ENCODE assay signal across 8 cellular contexts in the genomic region with DNA sequence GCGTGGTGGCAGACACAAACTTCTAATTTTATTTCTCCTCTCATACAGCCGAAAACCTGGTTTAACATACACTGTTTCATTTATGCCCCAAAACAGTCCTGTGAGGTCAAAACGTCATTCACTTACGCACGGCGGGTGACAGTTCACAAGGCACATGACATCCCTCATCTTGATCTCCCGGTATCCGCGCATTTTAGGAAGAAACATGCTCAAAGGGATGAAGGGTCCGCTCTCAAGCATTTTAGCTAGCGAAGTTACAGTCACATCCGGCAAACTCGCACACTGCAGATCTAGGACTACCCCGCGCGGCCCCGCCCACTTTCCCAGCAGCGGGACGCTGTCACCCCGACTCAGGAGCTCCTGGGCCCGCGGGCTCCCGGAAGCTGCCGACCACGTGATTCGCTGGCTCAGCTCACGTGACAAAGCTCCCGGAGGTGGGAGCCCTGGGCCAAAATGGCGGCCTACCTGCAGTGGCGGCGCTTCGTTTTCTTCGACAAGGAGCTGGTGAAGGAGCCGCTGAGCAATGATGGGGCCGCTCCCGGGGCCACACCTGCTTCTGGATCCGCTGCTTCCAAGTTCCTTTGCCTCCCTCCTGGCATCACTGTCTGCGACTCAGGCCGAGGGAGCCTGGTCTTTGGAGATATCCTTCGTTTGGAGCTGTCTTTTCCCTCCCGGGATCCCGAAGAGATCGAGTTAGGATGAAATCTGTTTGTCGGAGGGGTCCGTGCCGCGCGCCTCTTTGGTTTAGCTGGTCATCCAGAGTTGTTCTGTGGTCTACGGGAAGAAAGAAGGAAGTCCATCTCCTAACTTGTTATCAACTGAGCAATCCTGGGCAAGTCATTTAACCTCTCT. TPM values are rescaled to one million over a fixed set of nuclear protein-coding genes. Genes with fewer than 3 reads are reported as not detected.
A peak's percentile ranks its signal among the peaks of the same experiment; 100 is the strongest.
DNase-seq lines count a peak whose midpoint lies in the region; ATAC-seq, FAIRE-seq and TF ChIP-seq lines count a peak whose summit lies in the region.

A gene (plus strand): TSS at position 448 of the 852 bp plus-strand sequence. CDS start 6 bp downstream, at position 454.

- peak within 1 kb of the TSS; percentile 95 for H3K27ac Mint-ChIP-seq in nephron progenitor cell
- H3K27ac Mint-ChIP-seq in stimulated activated naive CD8-positive, alpha-beta T cell treated with anti-CD3 and anti-CD28 coated beads, Interleukin-15, amount 100 ng/mL, for 72 hours: peak within 1 kb of the TSS; percentile 95 to 96

- no peaks in the 10 kb centered on the region for H3K9me3 ChIP-seq in Loucy (ENCODE audit: insufficient read depth, low read depth, low read length)

- ATAC-seq in stimulated activated naive CD8-positive, alpha-beta T cell treated with anti-CD3 and anti-CD28 coated beads, Interleukin-15, amount 100 ng/mL, for 72 hours: peak; percentile 99

- peak within 1 kb of the TSS; percentile 91 for H2AFZ ChIP-seq in Loucy (ENCODE audit: low read length)

- H3K4me3 Mint-ChIP-seq in nephron progenitor cell: peak within 1 kb of the TSS; percentile 97
- H3K4me3 Mint-ChIP-seq in stimulated activated naive CD8-positive, alpha-beta T cell treated with anti-CD3 and anti-CD28 coated beads, Interleukin-15, amount 100 ng/mL, for 72 hours: peak within 1 kb of the TSS; percentile 91 to 95

- H3K36me3 Mint-ChIP-seq in nephron progenitor cell (ENCODE audit: low read depth): peaks cover 26% of the 10 kb centered on the region

- H3K4me3 ChIP-seq in Loucy (ENCODE audit: low read length, poor library complexity, severe bottlenecking): peak within 1 kb of the TSS; percentile 85
- peak within 1 kb of the TSS; percentile 99 for H3K4me3 ChIP-seq in fibroblast of the aortic adventitia (ENCODE audit: low read depth, low read length)

- no peaks in the 10 kb centered on the region for H3K27me3 ChIP-seq in Loucy (ENCODE audit: insufficient read depth, low read length, poor library complexity, severe bottlenecking)

- FAIRE-seq in H54 (lab: Jason Lieb, UNC): no peak

- H3K4me2 ChIP-seq in Loucy (ENCODE audit: low read depth, low read length, poor library complexity, severe bottlenecking): peak within 1 kb of the TSS; percentile 85

- H3F3A ChIP-seq in Loucy (ENCODE audit: low read depth): no peaks in the 10 kb centered on the region

- DNase-seq in ELF-1 (ENCODE audit: low read depth, low spot score) (peak; percentile 96), H54 (ENCODE audit: insufficient read length, low spot score) (peak; percentile 88), SHP77 treated with DMSO at 0.1 percent for 48 hours (lab: John Stamatoyannopoulos, UW) (peak; percentile 86), fibroblast of the aortic adventitia (ENCODE audit: low read depth) (peak; percentile 95), nephron progenitor cell (peak; percentile 98)
- DNase-seq in activated effector memory CD4-positive, alpha-beta T cell treated with anti-CD3 and anti-CD28 coated beads, Interleukin-2, amount 50 U/mL, for 16 hours: peak; percentile 99
- peak; percentile 94 to 98 for DNase-seq in stimulated activated naive CD8-positive, alpha-beta T cell treated with anti-CD3 and anti-CD28 coated beads, Interleukin-15, amount 100 ng/mL, for 72 hours

- no peaks in the 10 kb centered on the region for H3K27me3 Mint-ChIP-seq in nephron progenitor cell (ENCODE audit: low read depth, poor library complexity)
- H3K27me3 Mint-ChIP-seq in stimulated activated naive CD8-positive, alpha-beta T cell treated with anti-CD3 and anti-CD28 coated beads, Interleukin-15, amount 100 ng/mL, for 72 hours: no peaks in the 10 kb centered on the region

- peaks cover 22% of the 10 kb centered on the region for H3K79me2 ChIP-seq in Loucy (ENCODE audit: insufficient read depth, low read length)

- 0 out of 2 replicates have a peak, but pooled peaks have one; percentile 48 for TF ChIP-seq POLR2A in H54 (IDR thresholded peaks at IDR 0.05; ENCODE audit: low read depth, low read length)

- H3K9me2 ChIP-seq in Loucy (replicated peaks; ENCODE audit: low read depth, low read length): no peaks in the 10 kb centered on the region

- H3K4me1 Mint-ChIP-seq in nephron progenitor cell: peaks cover 24% of the 10 kb centered on the region
- H3K4me1 Mint-ChIP-seq in stimulated activated naive CD8-positive, alpha-beta T cell treated with anti-CD3 and anti-CD28 coated beads, Interleukin-15, amount 100 ng/mL, for 72 hours: peaks cover 40% of the 10 kb centered on the region

- peak within 1 kb of the TSS; percentile 82 for H3K9ac ChIP-seq in Loucy (ENCODE audit: low read depth, low read length, poor library complexity, severe bottlenecking)

- TF ChIP-seq CTCF in Loucy (conservative IDR thresholded peaks at IDR 0.05; ENCODE audit: low read length): no peak
- TF ChIP-seq CTCF in fibroblast of the aortic adventitia (IDR thresholded peaks at IDR 0.05; ENCODE audit: insufficient read depth, low read length): no peak
- no peak for TF ChIP-seq CTCF in nephron progenitor cell (IDR thresholded peaks at IDR 0.05)

- H3K4me1 ChIP-seq in Loucy (ENCODE audit: insufficient read depth, low read length, poor library complexity, severe bottlenecking): peaks cover 20% of the 10 kb centered on the region

- H4K20me1 ChIP-seq in Loucy (ENCODE audit: insufficient read depth, low read length, poor library complexity, severe bottlenecking): no peaks in the 10 kb centered on the region

- peaks cover 10% of the 10 kb centered on the region; the same call in 1 of the 2 replicates for H3K36me3 ChIP-seq in Loucy (ENCODE audit: insufficient read depth, low read length)

- H3K9me3 Mint-ChIP-seq in nephron progenitor cell: no peaks in the 10 kb centered on the region
- H3K9me3 Mint-ChIP-seq in stimulated activated naive CD8-positive, alpha-beta T cell treated with anti-CD3 and anti-CD28 coated beads, Interleukin-15, amount 100 ng/mL, for 72 hours: no peaks in the 10 kb centered on the region

RNA-seq across cellular contexts. Expression of the gene that starts here (rescaled TPM):
- total RNA-seq in fibroblast of the aortic adventitia (ENCODE audit: low replicate concordance): 16.8 and 29.4 TPM in 2 replicates

Comparison
In these comparisons a context has a peak if more than half of its experiments do, and no peak if none do; other contexts are left out.
1. Peak in every context shown above with its lines: DNase-seq, ATAC-seq and H3K4me3 ChIP-seq.